8 cellular contexts compared by ENCODE assay signal in the genomic region with DNA sequence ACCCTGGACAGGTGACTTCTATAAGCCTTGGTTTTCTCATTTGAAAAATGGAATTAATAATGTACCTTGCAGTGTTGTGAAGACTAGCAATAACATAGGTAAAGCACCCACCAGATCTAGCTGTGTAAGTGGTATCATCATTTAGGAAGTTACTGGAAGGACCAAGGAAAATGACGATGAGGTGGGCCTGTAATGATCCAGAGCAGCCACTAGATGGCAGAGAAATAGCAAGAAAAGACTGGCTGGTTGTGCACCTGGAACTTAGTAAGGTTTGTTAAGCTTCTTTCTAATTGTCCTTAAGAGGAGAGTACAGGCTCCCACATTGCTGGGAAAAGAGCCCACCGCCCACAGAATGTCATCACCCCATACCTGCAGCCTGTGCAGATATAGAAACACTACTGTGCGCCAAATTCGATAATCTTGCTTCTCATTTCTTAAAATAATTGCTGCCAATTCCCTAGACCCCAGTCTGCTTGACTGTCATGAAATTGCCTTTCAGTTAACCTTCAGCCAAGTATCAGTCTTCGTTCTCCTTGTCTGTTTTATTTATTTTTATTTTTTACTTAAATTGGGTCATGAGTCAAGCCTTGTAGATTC. TPM values are rescaled to one million over a fixed set of nuclear protein-coding genes. Genes with fewer than 3 reads are reported as not detected.
A peak's percentile ranks its signal among the peaks of the same experiment; 100 is the strongest.
DNase-seq lines count a peak whose midpoint lies in the region; ATAC-seq, FAIRE-seq and TF ChIP-seq lines count a peak whose summit lies in the region.

No MANE protein-coding gene starts in this region.

- intact Hi-C loops in CD4-positive, alpha-beta T cell (cut with DNase I, micrococcal nuclease) = loop anchor here (1.0 to 10.0 kb wide), 3 partner anchors 309 to 537 kb away; no protein-coding TSS in a partner anchor
- intact Hi-C loops in activated CD4-positive, alpha-beta T cell treated with anti-CD3 and anti-CD28 coated beads, Interleukin-2, amount 10 ng/mL, durations not matched to agents 24 days and 14 days (cut with micrococcal nuclease) = loop anchor here (1.0 to 2.0 kb wide), 2 partner anchors 12 to 17 kb away; no protein-coding TSS in a partner anchor

- DNase-seq in CD4-positive, alpha-beta T cell = peak in 1 of 10 experiments; percentile 16
- DNase-seq in GM18507 (ENCODE audit: extremely low spot score, insufficient read length, low read depth) (no peak), NCI-H2196 (lab: John Stamatoyannopoulos, UW; ENCODE audit: unreplicated experiment) (peak; percentile 42), foreskin fibroblast (peak; percentile 33 to 71), pons (ENCODE audit: low spot score) (peak; percentile 57)
- DNase-seq in activated CD4-positive, alpha-beta T cell treated with anti-CD3 and anti-CD28 coated beads, Interleukin-2, amount 10 ng/mL, durations not matched to agents 24 days and 14 days = peak; percentile 79

- POLR2A ChIA-PET in CD4-positive, alpha-beta T cell (lab: Charles Lee) = interaction anchor here (1.0 to 2.0 kb wide), 9 partner anchors 12 to 323 kb away, joined by 3 to 26 read pairs (median 5); a partner anchor contains a TSS

- H3K4me1 Mint-ChIP-seq in CD4-positive, alpha-beta T cell (ENCODE audit: low read depth) = peaks cover 74% of the 10 kb centered on the region
- peaks cover 52% of the 10 kb centered on the region for H3K4me1 Mint-ChIP-seq in activated CD4-positive, alpha-beta T cell treated with anti-CD3 and anti-CD28 coated beads, Interleukin-2, amount 10 ng/mL, durations not matched to agents 24 days and 14 days

- peak overlapping the region; percentile 64 for H3K4me3 Mint-ChIP-seq in CD4-positive, alpha-beta T cell
- H3K4me3 Mint-ChIP-seq in activated CD4-positive, alpha-beta T cell treated with anti-CD3 and anti-CD28 coated beads, Interleukin-2, amount 10 ng/mL, durations not matched to agents 24 days and 14 days = peak overlapping the region; percentile 52

- H3K4me3 ChIP-seq in foreskin fibroblast (ENCODE audit: low read depth in 1 of 2, low read length in 2 of 2) = no peak overlapping the region

- H3K9me3 ChIP-seq in CD4-positive, alpha-beta T cell (ENCODE audit: control insufficient read depth, low read length) = no peaks in the 10 kb centered on the region

- H3K27ac ChIP-seq in CD4-positive, alpha-beta T cell (ENCODE audit: low read depth, low read length) = no peak overlapping the region

- H3K27ac Mint-ChIP-seq in CD4-positive, alpha-beta T cell = peak overlapping the region; percentile 77
- peak overlapping the region; percentile 87 for H3K27ac Mint-ChIP-seq in activated CD4-positive, alpha-beta T cell treated with anti-CD3 and anti-CD28 coated beads, Interleukin-2, amount 10 ng/mL, durations not matched to agents 24 days and 14 days

- H3K27me3 ChIP-seq in CD4-positive, alpha-beta T cell (ENCODE audit: control insufficient read depth, insufficient read depth, low read length) = no peaks in the 10 kb centered on the region

- peak; percentile 87 for FAIRE-seq in GM18507 (lab: Jason Lieb, UNC)

- CTCF ChIA-PET in CD4-positive, alpha-beta T cell (lab: Charles Lee) = interaction anchor here (1.2 to 2.3 kb wide), 12 partner anchors 13 to 347 kb away, joined by 3 to 18 read pairs (median 5); a partner anchor contains a TSS

- ATAC-seq in CD4-positive, alpha-beta T cell (ENCODE audit: poor library complexity) = peak; percentile 68
- ATAC-seq in HG03571 (IDR thresholded peaks at IDR 0.05; ENCODE audit: unreplicated experiment) (no peak), HG03457 (IDR thresholded peaks at IDR 0.05; ENCODE audit: unreplicated experiment) (no peak)

- peak; percentile 85 for TF ChIP-seq CTCF in CD4-positive, alpha-beta T cell (IDR thresholded peaks at IDR 0.05)
- TF ChIP-seq CTCF in foreskin fibroblast (IDR thresholded peaks at IDR 0.05; ENCODE audit: low read depth, low read length) = peak; percentile 80

- no peaks in the 10 kb centered on the region for H3K27me3 Mint-ChIP-seq in CD4-positive, alpha-beta T cell
- no peaks in the 10 kb centered on the region for H3K27me3 Mint-ChIP-seq in activated CD4-positive, alpha-beta T cell treated with anti-CD3 and anti-CD28 coated beads, Interleukin-2, amount 10 ng/mL, durations not matched to agents 24 days and 14 days

- peaks cover 58% of the 10 kb centered on the region for H3K36me3 Mint-ChIP-seq in CD4-positive, alpha-beta T cell (ENCODE audit: low read depth)
- H3K36me3 Mint-ChIP-seq in activated CD4-positive, alpha-beta T cell treated with anti-CD3 and anti-CD28 coated beads, Interleukin-2, amount 10 ng/mL, durations not matched to agents 24 days and 14 days (ENCODE audit: low read depth) = peaks cover 55% of the 10 kb centered on the region

- H3K9me3 Mint-ChIP-seq in CD4-positive, alpha-beta T cell = no peaks in the 10 kb centered on the region
- no peaks in the 10 kb centered on the region for H3K9me3 Mint-ChIP-seq in activated CD4-positive, alpha-beta T cell treated with anti-CD3 and anti-CD28 coated beads, Interleukin-2, amount 10 ng/mL, durations not matched to agents 24 days and 14 days

RNA-seq across cellular contexts. Expression of a gene that starts 37.2 kb away (rescaled TPM):
- not detected for total RNA-seq in CD4-positive, alpha-beta T cell
- total RNA-seq in activated CD4-positive, alpha-beta T cell treated with anti-CD3 and anti-CD28 coated beads, Interleukin-2, amount 10 ng/mL, durations not matched to agents 24 days and 14 days = not detected in 2 replicates

RNA-seq across cellular contexts. Expression of a gene that starts 53.2 kb away (rescaled TPM):
- 100 to 1,000 TPM; 375 to 379 TPM for total RNA-seq in CD4-positive, alpha-beta T cell
- total RNA-seq in activated CD4-positive, alpha-beta T cell treated with anti-CD3 and anti-CD28 coated beads, Interleukin-2, amount 10 ng/mL, durations not matched to agents 24 days and 14 days = 307 and 321 TPM in 2 replicates
